Comparison of ENCODE assay signal across 24 cellular contexts in genomic region chrX:2334237-2334636, GRCh38.
"Had no signal": no experiment of that assay in that cellular context is flagged by ENCODE, and none has a peak within 500 bp of the region (broad histone marks: within the 10 kb centered on the region; RNA-seq: fewer than 3 reads in every experiment).

No MANE protein-coding gene starts in this region.

- H3K9me3 ChIP-seq: adrenal gland, esophagus squamous epithelium, gastrocnemius medialis, suprapubic skin, tibial artery, upper lobe of right lung had no signal

- H2AFZ ChIP-seq: hepatocyte had no signal

- H3K4me2 ChIP-seq: hepatocyte had no signal

- H3K36me3 ChIP-seq: adrenal gland, esophagus squamous epithelium, suprapubic skin, tibial artery, upper lobe of right lung had no signal

- DNase-seq: activated CD4-positive, alpha-beta memory T cell treated with anti-CD3 and anti-CD28 coated beads for 36 hours; activated CD4-positive, alpha-beta T cell treated with anti-CD3 and anti-CD28 coated beads, Interleukin-2, amount 10 ng/mL, durations not matched to agents 24 days and 14 days; activated CD4-positive, CD25-positive, alpha-beta regulatory T cell treated with anti-CD3 and anti-CD28 coated beads, Interleukin-2, amount 50 U/mL, for 72 hours; activated CD8-positive, alpha-beta memory T cell treated with anti-CD3 and anti-CD28 coated beads, Interleukin-2, amount 50 U/mL, for 4 hours; activated effector memory CD4-positive, alpha-beta T cell treated with anti-CD3 and anti-CD28 coated beads, Interleukin-2, amount 50 U/mL, for 16 hours; activated naive CD4-positive, alpha-beta T cell treated with anti-CD3 and anti-CD28 coated beads for 36 hours; activated naive CD8-positive, alpha-beta T cell treated with anti-CD3 and anti-CD28 coated beads for 36 hours; activated T-cell treated with anti-CD3 and anti-CD28 coated beads, Interleukin-2, amount 50 U/mL, for 1 hour; adrenal gland; dermis blood vessel endothelial cell; effector CD4-positive, alpha-beta T cell; esophagus squamous epithelium; glutamatergic neuron; left cardiac atrium; left ventricle myocardium superior; posterior cingulate gyrus; right cardiac atrium; spleen; stimulated activated naive CD4-positive, alpha-beta T cell; tibial artery; upper lobe of right lung had no signal

- H3K27ac ChIP-seq: adrenal gland, esophagus squamous epithelium, gastrocnemius medialis, hepatocyte, spleen, suprapubic skin, tibial artery, upper lobe of right lung had no signal

- H3K27me3 ChIP-seq: adrenal gland, esophagus squamous epithelium, gastrocnemius medialis, hepatocyte, spleen, suprapubic skin, tibial artery, upper lobe of right lung had no signal

- H3K4me1 ChIP-seq: adrenal gland, esophagus squamous epithelium, suprapubic skin, tibial artery, upper lobe of right lung had no signal

- H3K4me3 ChIP-seq: adrenal gland, esophagus squamous epithelium, gastrocnemius medialis, hepatocyte, spleen, suprapubic skin, tibial artery, upper lobe of right lung had no signal

- ATAC-seq: gastrocnemius medialis, left ventricle myocardium superior, right cardiac atrium, upper lobe of right lung had no signal
